ENCODE assay signal across 1 cellular context in the genomic region with DNA sequence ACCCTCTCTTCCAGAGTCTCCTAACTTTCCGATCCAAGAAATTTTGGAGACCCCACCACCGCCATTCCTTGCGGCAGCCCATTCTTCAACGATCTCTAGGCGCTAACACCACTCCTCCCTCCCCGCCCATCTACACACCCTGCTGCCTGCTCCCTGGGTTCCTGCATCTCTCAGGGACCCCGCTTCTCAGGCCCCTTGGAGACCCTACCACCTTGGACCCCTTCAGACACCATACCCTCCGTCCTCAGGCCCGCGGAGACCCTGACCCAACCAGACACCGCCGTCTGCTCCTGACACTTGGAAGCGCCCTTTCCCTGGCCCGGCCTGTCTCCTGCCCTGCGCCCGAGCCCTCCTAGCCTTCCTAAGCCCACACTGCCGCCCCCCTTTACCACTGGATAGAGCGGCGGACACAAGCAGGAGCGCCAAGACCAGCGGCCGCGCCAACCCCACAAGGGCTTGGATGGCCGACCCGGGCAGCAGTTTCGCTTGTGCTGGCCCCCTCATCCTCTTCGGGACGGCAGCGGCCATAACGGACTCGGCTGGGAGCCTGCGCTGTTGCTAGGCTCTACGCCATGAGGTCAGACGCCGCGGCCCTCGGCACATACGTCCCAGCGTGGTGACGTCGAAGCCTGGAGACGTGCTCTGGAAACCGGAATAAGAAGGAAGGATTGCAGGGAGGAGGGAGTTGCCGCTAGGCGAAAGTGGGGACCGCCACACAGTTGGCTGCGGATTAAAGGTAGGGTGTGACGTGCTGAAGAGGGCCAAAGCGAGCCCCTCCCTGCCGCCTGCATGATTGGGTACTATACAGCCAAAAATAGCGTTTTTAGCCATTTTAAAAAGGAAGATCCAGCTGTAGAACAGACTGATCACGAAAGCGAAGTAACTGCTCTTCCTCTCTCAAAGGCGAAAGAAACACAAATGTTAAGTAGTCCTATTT.
TF ChIP-seq lines count a peak whose summit lies in the region.

Gene C5orf15, minus strand, starts transcription at position 569 of the 937 bp plus-strand sequence. Its CDS starts 41 bp downstream, at position 528.

TF ChIP-seq in HepG2, 621 proteins besides CTCF, POLR2A, EP300 and RAD21 (continued from another document and continues in another):
- TF ChIP-seq, protein P1, sequence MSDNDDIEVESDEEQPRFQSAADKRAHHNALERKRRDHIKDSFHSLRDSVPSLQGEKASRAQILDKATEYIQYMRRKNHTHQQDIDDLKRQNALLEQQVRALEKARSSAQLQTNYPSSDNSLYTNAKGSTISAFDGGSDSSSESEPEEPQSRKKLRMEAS (IDR thresholded peaks at IDR 0.05) = peak; percentile 85
- TF ChIP-seq CHCHD3 (CRISPR knock-in tag; IDR thresholded peaks at IDR 0.05) (no peak), TEF (CRISPR knock-in tag; IDR thresholded peaks at IDR 0.05) (no peak), ZNF510 (CRISPR knock-in tag; IDR thresholded peaks at IDR 0.05; ENCODE audit: low read depth) (peak; percentile 75; the same call in 1 of the 2 replicates), ZBTB3 (CRISPR knock-in tag; IDR thresholded peaks at IDR 0.05; ENCODE audit: borderline replicate concordance, low read depth) (no peak), ZNF672 (CRISPR knock-in tag; IDR thresholded peaks at IDR 0.05) (no peak), PLSCR1 (CRISPR knock-in tag; IDR thresholded peaks at IDR 0.05; ENCODE audit: borderline replicate concordance) (no peak), ZNF788 (CRISPR knock-in tag; IDR thresholded peaks at IDR 0.05; ENCODE audit: borderline replicate concordance) (peak; percentile 89; the same call in 1 of the 2 replicates), PCBP1 (IDR thresholded peaks at IDR 0.05; ENCODE audit: borderline replicate concordance, low read depth, low read length) (peak; percentile 87; the same call in 1 of the 2 replicates), KDM6A (CRISPR knock-in tag; IDR thresholded peaks at IDR 0.05; ENCODE audit: low read depth) (no peak), ZNF605 (CRISPR knock-in tag; IDR thresholded peaks at IDR 0.05) (peak; percentile 96), TEAD3 (CRISPR knock-in tag; optimal IDR thresholded peaks at IDR 0.05; ENCODE audit: borderline replicate concordance) (peak; percentile 82), ZBTB38 (CRISPR knock-in tag; IDR thresholded peaks at IDR 0.05) (0 out of 2 replicates have a peak, but pooled peaks have one; percentile 37), ZBTB7B (CRISPR knock-in tag; IDR thresholded peaks at IDR 0.05) (peak; percentile 79), ZNF256 (CRISPR knock-in tag; conservative IDR thresholded peaks at IDR 0.05) (no peak), ZMYM3 (CRISPR knock-in tag; IDR thresholded peaks at IDR 0.05) (peak; percentile 35; the same call in 1 of the 2 replicates), ZFX (CRISPR knock-in tag; IDR thresholded peaks at IDR 0.05; ENCODE audit: low read depth) (peak; percentile 99), FOXC1 (CRISPR knock-in tag; IDR thresholded peaks at IDR 0.05; ENCODE audit: borderline replicate concordance) (peak; percentile 58; the same call in 1 of the 2 replicates), MZF1 (CRISPR knock-in tag; IDR thresholded peaks at IDR 0.05; ENCODE audit: borderline replicate concordance) (no peak), STAT5B (CRISPR knock-in tag; IDR thresholded peaks at IDR 0.05) (0 out of 2 replicates have a peak, but pooled peaks have one; percentile 61), SOX13 (IDR thresholded peaks at IDR 0.05) (0 out of 2 replicates have a peak, but pooled peaks have one; percentile 9), SOX13 (CRISPR knock-in tag; conservative IDR thresholded peaks at IDR 0.05 in 1 of 2, IDR thresholded peaks at IDR 0.05 in 1 of 2) (peak in 1 of 2 experiments; percentile 59; a peak in 1 of 4 replicates), ZNF567 (CRISPR knock-in tag; IDR thresholded peaks at IDR 0.05; ENCODE audit: borderline replicate concordance) (peak; percentile 98; the same call in 1 of the 2 replicates), STAG1 (CRISPR knock-in tag; IDR thresholded peaks at IDR 0.05) (no peak; the same call in 1 of the 2 replicates), JUN (CRISPR knock-in tag; IDR thresholded peaks at IDR 0.05) (0 out of 2 replicates have a peak, but pooled peaks have one; percentile 68), HOXA7 (CRISPR knock-in tag; IDR thresholded peaks at IDR 0.05) (no peak), NKX3-1 (CRISPR knock-in tag; IDR thresholded peaks at IDR 0.05) (no peak), MIXL1 (CRISPR knock-in tag; IDR thresholded peaks at IDR 0.05) (peak; percentile 61; the same call in 1 of the 2 replicates), NFATC3 (CRISPR knock-in tag; IDR thresholded peaks at IDR 0.05) (peak; percentile 96), ZNF546 (CRISPR knock-in tag; conservative IDR thresholded peaks at IDR 0.05) (no peak), FOXK1 (CRISPR knock-in tag; IDR thresholded peaks at IDR 0.05; ENCODE audit: borderline replicate concordance, low read depth) (peak; percentile 87), ARNT2 (CRISPR knock-in tag; IDR thresholded peaks at IDR 0.05; ENCODE audit: low read depth) (peak; percentile 47; the same call in 1 of the 2 replicates), RFX3 (CRISPR knock-in tag; IDR thresholded peaks at IDR 0.05) (peak; percentile 68), ZFP1 (CRISPR knock-in tag; IDR thresholded peaks at IDR 0.05) (0 out of 2 replicates have a peak, but pooled peaks have one; percentile 43), MIER2 (CRISPR knock-in tag; IDR thresholded peaks at IDR 0.05) (peak; percentile 71; the same call in 1 of the 2 replicates), ZMAT5 (CRISPR knock-in tag; IDR thresholded peaks at IDR 0.05; ENCODE audit: borderline replicate concordance, low read depth) (no peak), KLF15 (CRISPR knock-in tag; IDR thresholded peaks at IDR 0.05; ENCODE audit: borderline replicate concordance) (no peak), E2F1 (CRISPR knock-in tag; IDR thresholded peaks at IDR 0.05) (no peak), CEBPG (CRISPR knock-in tag; IDR thresholded peaks at IDR 0.05) (peak; percentile 61; the same call in 1 of the 2 replicates), ZNF772 (CRISPR knock-in tag; IDR thresholded peaks at IDR 0.05) (no peak; the same call in none of the 2 replicates), IRX3 (CRISPR knock-in tag; IDR thresholded peaks at IDR 0.05; ENCODE audit: borderline replicate concordance, low read depth) (0 out of 2 replicates have a peak, but pooled peaks have one; percentile 39)
- TF ChIP-seq, protein P2, sequence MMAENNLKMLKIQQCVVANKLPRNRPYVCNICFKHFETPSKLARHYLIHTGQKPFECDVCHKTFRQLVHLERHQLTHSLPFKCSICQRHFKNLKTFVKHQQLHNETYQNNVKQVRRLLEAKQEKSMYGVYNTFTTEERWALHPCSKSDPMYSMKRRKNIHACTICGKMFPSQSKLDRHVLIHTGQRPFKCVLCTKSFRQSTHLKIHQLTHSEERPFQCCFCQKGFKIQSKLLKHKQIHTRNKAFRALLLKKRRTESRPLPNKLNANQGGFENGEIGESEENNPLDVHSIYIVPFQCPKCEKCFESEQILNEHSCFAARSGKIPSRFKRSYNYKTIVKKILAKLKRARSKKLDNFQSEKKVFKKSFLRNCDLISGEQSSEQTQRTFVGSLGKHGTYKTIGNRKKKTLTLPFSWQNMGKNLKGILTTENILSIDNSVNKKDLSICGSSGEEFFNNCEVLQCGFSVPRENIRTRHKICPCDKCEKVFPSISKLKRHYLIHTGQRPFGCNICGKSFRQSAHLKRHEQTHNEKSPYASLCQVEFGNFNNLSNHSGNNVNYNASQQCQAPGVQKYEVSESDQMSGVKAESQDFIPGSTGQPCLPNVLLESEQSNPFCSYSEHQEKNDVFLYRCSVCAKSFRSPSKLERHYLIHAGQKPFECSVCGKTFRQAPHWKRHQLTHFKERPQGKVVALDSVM (CRISPR knock-in tag; IDR thresholded peaks at IDR 0.05) = 0 out of 2 replicates have a peak, but pooled peaks have one; percentile 26
- TF ChIP-seq, protein P3, sequence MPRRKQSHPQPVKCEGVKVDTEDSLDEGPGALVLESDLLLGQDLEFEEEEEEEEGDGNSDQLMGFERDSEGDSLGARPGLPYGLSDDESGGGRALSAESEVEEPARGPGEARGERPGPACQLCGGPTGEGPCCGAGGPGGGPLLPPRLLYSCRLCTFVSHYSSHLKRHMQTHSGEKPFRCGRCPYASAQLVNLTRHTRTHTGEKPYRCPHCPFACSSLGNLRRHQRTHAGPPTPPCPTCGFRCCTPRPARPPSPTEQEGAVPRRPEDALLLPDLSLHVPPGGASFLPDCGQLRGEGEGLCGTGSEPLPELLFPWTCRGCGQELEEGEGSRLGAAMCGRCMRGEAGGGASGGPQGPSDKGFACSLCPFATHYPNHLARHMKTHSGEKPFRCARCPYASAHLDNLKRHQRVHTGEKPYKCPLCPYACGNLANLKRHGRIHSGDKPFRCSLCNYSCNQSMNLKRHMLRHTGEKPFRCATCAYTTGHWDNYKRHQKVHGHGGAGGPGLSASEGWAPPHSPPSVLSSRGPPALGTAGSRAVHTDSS (CRISPR knock-in tag; conservative IDR thresholded peaks at IDR 0.05) = no peak
- TF ChIP-seq, protein P4, sequence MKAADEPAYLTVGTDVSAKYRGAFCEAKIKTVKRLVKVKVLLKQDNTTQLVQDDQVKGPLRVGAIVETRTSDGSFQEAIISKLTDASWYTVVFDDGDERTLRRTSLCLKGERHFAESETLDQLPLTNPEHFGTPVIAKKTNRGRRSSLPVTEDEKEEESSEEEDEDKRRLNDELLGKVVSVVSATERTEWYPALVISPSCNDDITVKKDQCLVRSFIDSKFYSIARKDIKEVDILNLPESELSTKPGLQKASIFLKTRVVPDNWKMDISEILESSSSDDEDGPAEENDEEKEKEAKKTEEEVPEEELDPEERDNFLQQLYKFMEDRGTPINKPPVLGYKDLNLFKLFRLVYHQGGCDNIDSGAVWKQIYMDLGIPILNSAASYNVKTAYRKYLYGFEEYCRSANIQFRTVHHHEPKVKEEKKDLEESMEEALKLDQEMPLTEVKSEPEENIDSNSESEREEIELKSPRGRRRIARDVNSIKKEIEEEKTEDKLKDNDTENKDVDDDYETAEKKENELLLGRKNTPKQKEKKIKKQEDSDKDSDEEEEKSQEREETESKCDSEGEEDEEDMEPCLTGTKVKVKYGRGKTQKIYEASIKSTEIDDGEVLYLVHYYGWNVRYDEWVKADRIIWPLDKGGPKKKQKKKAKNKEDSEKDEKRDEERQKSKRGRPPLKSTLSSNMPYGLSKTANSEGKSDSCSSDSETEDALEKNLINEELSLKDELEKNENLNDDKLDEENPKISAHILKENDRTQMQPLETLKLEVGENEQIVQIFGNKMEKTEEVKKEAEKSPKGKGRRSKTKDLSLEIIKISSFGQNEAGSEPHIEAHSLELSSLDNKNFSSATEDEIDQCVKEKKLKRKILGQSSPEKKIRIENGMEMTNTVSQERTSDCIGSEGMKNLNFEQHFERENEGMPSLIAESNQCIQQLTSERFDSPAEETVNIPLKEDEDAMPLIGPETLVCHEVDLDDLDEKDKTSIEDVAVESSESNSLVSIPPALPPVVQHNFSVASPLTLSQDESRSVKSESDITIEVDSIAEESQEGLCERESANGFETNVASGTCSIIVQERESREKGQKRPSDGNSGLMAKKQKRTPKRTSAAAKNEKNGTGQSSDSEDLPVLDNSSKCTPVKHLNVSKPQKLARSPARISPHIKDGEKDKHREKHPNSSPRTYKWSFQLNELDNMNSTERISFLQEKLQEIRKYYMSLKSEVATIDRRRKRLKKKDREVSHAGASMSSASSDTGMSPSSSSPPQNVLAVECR (CRISPR knock-in tag; IDR thresholded peaks at IDR 0.05; ENCODE audit: borderline replicate concordance) = peak; percentile 91
- TF ChIP-seq, protein P5, sequence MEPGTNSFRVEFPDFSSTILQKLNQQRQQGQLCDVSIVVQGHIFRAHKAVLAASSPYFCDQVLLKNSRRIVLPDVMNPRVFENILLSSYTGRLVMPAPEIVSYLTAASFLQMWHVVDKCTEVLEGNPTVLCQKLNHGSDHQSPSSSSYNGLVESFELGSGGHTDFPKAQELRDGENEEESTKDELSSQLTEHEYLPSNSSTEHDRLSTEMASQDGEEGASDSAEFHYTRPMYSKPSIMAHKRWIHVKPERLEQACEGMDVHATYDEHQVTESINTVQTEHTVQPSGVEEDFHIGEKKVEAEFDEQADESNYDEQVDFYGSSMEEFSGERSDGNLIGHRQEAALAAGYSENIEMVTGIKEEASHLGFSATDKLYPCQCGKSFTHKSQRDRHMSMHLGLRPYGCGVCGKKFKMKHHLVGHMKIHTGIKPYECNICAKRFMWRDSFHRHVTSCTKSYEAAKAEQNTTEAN (CRISPR knock-in tag; conservative IDR thresholded peaks at IDR 0.05) = no peak
